Comparison of ENCODE assay signal across 27 cellular contexts in genomic region chr15:52282418-52282817, GRCh38.
"Had no signal": no experiment of that assay in that cellular context is flagged by ENCODE, and none has a peak within 500 bp of the region (broad histone marks: within the 10 kb centered on the region; RNA-seq: fewer than 3 reads in every experiment).

No MANE protein-coding gene starts in this region.

- H3K9me3 ChIP-seq: MG63, SJCRH30, SK-N-SH had no signal

- H3K27ac Mint-ChIP-seq: activated CD8-positive, alpha-beta T cell treated with anti-CD3 and anti-CD28 coated beads, Interleukin-2, amount 10 ng/mL, durations not matched to agents 7 days and 5 days; activated naive CD8-positive, alpha-beta T cell treated with anti-CD3 and anti-CD28 coated beads for 36 hours had no signal

- H3K4me1 Mint-ChIP-seq: activated naive CD8-positive, alpha-beta T cell treated with anti-CD3 and anti-CD28 coated beads for 36 hours had no signal

- H3K27ac ChIP-seq: KMS-11, RWPE1, SJCRH30 had no signal

- H3K27me3 ChIP-seq: MG63, SJCRH30 had no signal

- H3K36me3 ChIP-seq: MG63, SJCRH30 had no signal

- DNase-seq: activated CD4-positive, alpha-beta T cell treated with anti-CD3 and anti-CD28 coated beads for 48 hours; activated CD4-positive, alpha-beta T cell treated with anti-CD3 and anti-CD28 coated beads, Interleukin-2, amount 50 U/mL, for 4 hours; activated CD4-positive, CD25-positive, alpha-beta regulatory T cell treated with anti-CD3 and anti-CD28 coated beads, Interleukin-2, amount 50 U/mL, for 72 hours; activated CD8-positive, alpha-beta T cell treated with anti-CD3 and anti-CD28 coated beads, Interleukin-2, amount 10 ng/mL, durations not matched to agents 7 days and 5 days; activated effector memory CD4-positive, alpha-beta T cell treated with anti-CD3 and anti-CD28 coated beads, Interleukin-2, amount 50 U/mL, for 16 hours; activated naive CD4-positive, alpha-beta T cell treated with Interleukin-2 at 50 U/mL for 16 hours; activated naive CD8-positive, alpha-beta T cell treated with anti-CD3 and anti-CD28 coated beads for 36 hours; activated T-cell treated with anti-CD3 and anti-CD28 coated beads, Interleukin-2, amount 50 U/mL, for 4 hours; anterior cingulate cortex; central memory CD4-positive, alpha-beta T cell; MG63; MV-4-11; NCI-H1092 treated with DMSO at 0.1 percent for 48 hours; NCI-H1417 treated with DMSO at 0.1 percent for 48 hours; NCI-H1694; NCI-H2029; NCI-H2107; NCI-H2171 treated with DMSO at 0.1 percent for 48 hours; NCI-H226; NCI-H526; NCI-H774; Right ventricle myocardium superior; SJCRH30; SK-N-SH had no signal

- H3K27me3 Mint-ChIP-seq: activated naive CD8-positive, alpha-beta T cell treated with anti-CD3 and anti-CD28 coated beads for 36 hours had no signal

- H3K4me3 Mint-ChIP-seq: activated CD8-positive, alpha-beta T cell treated with anti-CD3 and anti-CD28 coated beads, Interleukin-2, amount 10 ng/mL, durations not matched to agents 7 days and 5 days; activated naive CD8-positive, alpha-beta T cell treated with anti-CD3 and anti-CD28 coated beads for 36 hours; activated T-cell treated with anti-CD3 and anti-CD28 coated beads, Interleukin-2, amount 50 U/mL, for 4 hours had no signal

- H3K4me3 ChIP-seq: MG63, SJCRH30 had no signal

- H3K4me1 ChIP-seq: SJCRH30 had no signal

- H3K9me3 Mint-ChIP-seq: activated naive CD8-positive, alpha-beta T cell treated with anti-CD3 and anti-CD28 coated beads for 36 hours; activated T-cell treated with anti-CD3 and anti-CD28 coated beads, Interleukin-2, amount 50 U/mL, for 4 hours had no signal

- ATAC-seq: activated CD8-positive, alpha-beta T cell treated with anti-CD3 and anti-CD28 coated beads, Interleukin-2, amount 10 ng/mL, durations not matched to agents 7 days and 5 days; activated T-cell treated with anti-CD3 and anti-CD28 coated beads, Interleukin-2, amount 50 U/mL, for 4 hours; Panc1 had no signal
